ENCODE assay signal across 8 cellular contexts in the genomic region with DNA sequence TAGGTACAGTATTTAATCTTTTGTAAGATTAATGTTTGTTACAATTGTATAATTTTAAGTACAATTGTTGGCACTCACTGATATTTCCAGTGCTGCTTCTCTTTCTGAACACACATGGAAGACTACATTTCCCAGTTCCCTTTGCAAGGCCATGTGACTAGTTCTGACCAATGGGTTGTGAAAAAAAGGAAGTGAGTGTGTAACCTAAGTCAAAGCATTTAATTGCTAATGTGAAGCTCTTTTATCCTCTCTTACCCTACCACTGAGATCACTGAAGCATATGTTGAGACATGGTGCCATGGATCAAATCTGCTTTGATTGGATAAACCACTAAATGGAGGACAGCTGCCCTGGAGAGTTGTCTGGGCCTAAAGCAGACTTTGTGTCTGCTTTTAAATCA.
A peak's percentile ranks its signal among the peaks of the same experiment; 100 is the strongest.
DNase-seq lines count a peak whose midpoint lies in the region; ATAC-seq, FAIRE-seq and TF ChIP-seq lines count a peak whose summit lies in the region.

No MANE protein-coding gene starts in this region.

- H3F3A ChIP-seq in SK-N-SH (replicated peaks; ENCODE audit: insufficient read depth) = peaks cover 10% of the 10 kb centered on the region

- no peaks in the 10 kb centered on the region for H3K36me3 ChIP-seq in SK-N-SH (replicated peaks in 1 of 2; ENCODE audit: control insufficient read depth in 1 of 2, insufficient read depth in 2 of 2, low read length in 1 of 2)
- H3K36me3 ChIP-seq in H1 (ENCODE audit: control insufficient read depth in 2 of 4, insufficient read depth in 4 of 4, low read length in 3 of 4) = no peaks in the 10 kb centered on the region

- H3K79me2 ChIP-seq in SK-N-SH (ENCODE audit: insufficient read depth) (0 out of 2 replicates have a peak, but pooled peaks cover 5% of the 10 kb centered on the region), H1 (ENCODE audit: control insufficient read depth in 1 of 2, insufficient read depth in 2 of 2, low read length in 2 of 2) (peaks cover 0 to 22% of the 10 kb centered on the region in 2 experiments; a peak in 2 of 4 replicates)

- peak overlapping the region; percentile 53 for H2AFZ ChIP-seq in SK-N-SH (ENCODE audit: low read depth)
- no peak overlapping the region for H2AFZ ChIP-seq in H1 (ENCODE audit: low read length)

- H3K9me2 ChIP-seq in SK-N-SH = no peaks in the 10 kb centered on the region

- H4K5ac ChIP-seq in H1 (ENCODE audit: insufficient read length, low read depth, low read length) = no peak overlapping the region

- H3K9me3 ChIP-seq in SK-N-SH (no peaks in the 10 kb centered on the region), H1 (ENCODE audit: insufficient read depth in 2 of 2, low read depth in 1 of 2, low read length in 1 of 2) (peaks cover 0 to 2% of the 10 kb centered on the region in 2 experiments; a peak in 1 of 4 replicates)

- H4K8ac ChIP-seq in H1 (ENCODE audit: extremely low read depth, insufficient read depth, low read length) = no peak overlapping the region

- H3K79me1 ChIP-seq in H1 (ENCODE audit: low read depth, low read length) = no peaks in the 10 kb centered on the region

- H2BK15ac ChIP-seq in H1 (ENCODE audit: low read length) = no peak overlapping the region

- DNase-seq in ACHN (peak; percentile 71), GM03348 (ENCODE audit: low spot score) (peak; percentile 27), NCI-H1436 (lab: John Stamatoyannopoulos, UW) (peak; percentile 83), SK-N-SH (peak; percentile 51), H1 (ENCODE audit: low read depth in 1 of 2, low spot score in 2 of 2) (no peak), midbrain (lab: John Stamatoyannopoulos, UW) (peak; percentile 86)

- peak; percentile 78 for ATAC-seq in HG02610 (IDR thresholded peaks at IDR 0.05; ENCODE audit: unreplicated experiment)
- ATAC-seq in HG03039 (IDR thresholded peaks at IDR 0.05; ENCODE audit: unreplicated experiment) = no peak

- H3K27me3 ChIP-seq in SK-N-SH (ENCODE audit: insufficient read depth) (no peaks in the 10 kb centered on the region), H1 (replicated peaks in 1 of 4; ENCODE audit: control insufficient read depth in 3 of 4, extremely low read depth in 1 of 4, insufficient read depth in 3 of 4, low read length in 3 of 4) (no peaks in the 10 kb centered on the region)

- H3K9ac ChIP-seq in SK-N-SH (no peak overlapping the region), H1 (replicated peaks in 1 of 4; ENCODE audit: extremely low read depth in 1 of 4, low read depth in 3 of 4, low read length in 3 of 4) (no peak overlapping the region)

- no peak overlapping the region for H2BK20ac ChIP-seq in H1 (ENCODE audit: low read length)

- peaks cover 5% of the 10 kb centered on the region for H3K23me2 ChIP-seq in H1 (ENCODE audit: low read depth, low read length)

- H3K4me2 ChIP-seq in SK-N-SH (no peak overlapping the region), H1 (ENCODE audit: insufficient read depth in 1 of 2, low read depth in 2 of 2, low read length in 2 of 2) (no peak overlapping the region)

- no peak overlapping the region for H2AK5ac ChIP-seq in H1 (ENCODE audit: low read depth, low read length)

- POLR2A ChIA-PET in SK-N-SH (lab: Yijun Ruan, JAX) = no interaction called here
- POLR2A ChIA-PET in H1 (lab: Charles Lee; ENCODE audit: partially characterized antibody) = interaction anchor here (1.2 kb wide), 1 partner anchor 14 kb away, joined by 3 read pairs; no protein-coding TSS in a partner anchor

- no peak overlapping the region for H3K18ac ChIP-seq in H1 (ENCODE audit: extremely low read depth, low read length)

- H3K4me3 ChIP-seq in SK-N-SH (ENCODE audit: low read depth in 2 of 2, low read length in 1 of 2) (no peak overlapping the region), H1 (ENCODE audit: extremely low read depth in 1 of 4, insufficient read depth in 2 of 4, low read depth in 3 of 4, low read length in 4 of 4) (no peak overlapping the region; a peak in 1 of 8 replicates)

- in situ Hi-C loops in ACHN (cut with HindIII; ENCODE audit: low pct_ligation_motif_present, low pct_unique_long_range_greater_than_20kb, low sequenced_read_pairs) = no loop called here

- H3K14ac ChIP-seq in H1 (ENCODE audit: insufficient read length) = no peak overlapping the region

- CTCF ChIA-PET in SK-N-SH (lab: Yijun Ruan, JAX) (interaction anchor here (0.8 to 1.2 kb wide), 5 partner anchors 122 to 252 kb away, joined by 3 to 6 read pairs (median 3); no protein-coding TSS in a partner anchor), H1 (lab: Charles Lee; ENCODE audit: partially characterized antibody) (interaction anchor here (0.5 to 1.6 kb wide), 6 partner anchors 9 to 881 kb away, joined by 3 to 8 read pairs (median 3); no protein-coding TSS in a partner anchor)

- no peak overlapping the region for H3K23ac ChIP-seq in H1 (ENCODE audit: insufficient read length)

- TF ChIP-seq EP300 in SK-N-SH (IDR thresholded peaks at IDR 0.05; ENCODE audit: borderline replicate concordance in 1 of 2, low read depth in 1 of 2, low read length in 1 of 2) (no peak), H1 (IDR thresholded peaks at IDR 0.05; ENCODE audit: borderline replicate concordance in 1 of 2, low read depth in 2 of 2, low read length in 2 of 2) (no peak)

- TF ChIP-seq CTCF in SK-N-SH (IDR thresholded peaks at IDR 0.05) = no peak
- TF ChIP-seq CTCF in H1 (IDR thresholded peaks at IDR 0.05; ENCODE audit: control extremely low read depth in 1 of 3, insufficient read depth in 1 of 3, low read depth in 1 of 3, low read length in 3 of 3) = no peak

- H2BK120ac ChIP-seq in H1 (replicated peaks; ENCODE audit: low read depth, low read length) = no peak overlapping the region

- H3K56ac ChIP-seq in H1 (replicated peaks; ENCODE audit: insufficient read length, low read depth, low read length) = no peak overlapping the region

- no peak overlapping the region for H2BK12ac ChIP-seq in H1 (ENCODE audit: low read depth, low read length)

- TF ChIP-seq RAD21 in SK-N-SH (IDR thresholded peaks at IDR 0.05; ENCODE audit: low read length) = no peak
- no peak for TF ChIP-seq RAD21 in H1 (IDR thresholded peaks at IDR 0.05 in 1 of 2, conservative IDR thresholded peaks at IDR 0.05 in 1 of 2; ENCODE audit: low read depth in 2 of 2, low read length in 2 of 2)

- no peaks in the 10 kb centered on the region for H4K20me1 ChIP-seq in SK-N-SH (ENCODE audit: insufficient read depth)
- H4K20me1 ChIP-seq in H1 (replicated peaks in 1 of 2; ENCODE audit: control insufficient read depth in 1 of 2, insufficient read depth in 2 of 2, low read length in 2 of 2) = no peaks in the 10 kb centered on the region

- FAIRE-seq in H1 (lab: Jason Lieb, UNC) = peak; percentile 100

- H3K4me1 ChIP-seq in SK-N-SH (ENCODE audit: control insufficient read depth in 1 of 2, insufficient read depth in 2 of 2, low read depth in 1 of 2, low read length in 1 of 2) (peaks cover 21 to 24% of the 10 kb centered on the region in 2 experiments), H1 (replicated peaks in 1 of 4; ENCODE audit: control insufficient read depth in 3 of 4, insufficient read depth in 4 of 4, low read length in 3 of 4) (peaks cover 4 to 28% (median 8%) of the 10 kb centered on the region in 4 experiments)

- no peak overlapping the region for H3K4ac ChIP-seq in H1 (replicated peaks; ENCODE audit: insufficient read length, low read depth, low read length)

- H3K27ac ChIP-seq in SK-N-SH (ENCODE audit: low read depth in 2 of 2, low read length in 1 of 2) (peak overlapping the region; percentile 19 to 94; a peak in 3 of 4 replicates), H1 (ENCODE audit: low read depth, low read length) (no peak overlapping the region)

- no peak overlapping the region for H4K91ac ChIP-seq in H1 (replicated peaks; ENCODE audit: insufficient read length, low read length)

- H2BK5ac ChIP-seq in H1 (ENCODE audit: low read depth, low read length) = no peak overlapping the region

- no peak for TF ChIP-seq POLR2A in H1 (IDR thresholded peaks at IDR 0.05; ENCODE audit: control extremely low read depth in 1 of 2, low read depth in 2 of 2, low read length in 2 of 2)

TF ChIP-seq in SK-N-SH, 30 proteins besides CTCF, POLR2A, EP300 and RAD21 (continues in another document):
- TF ChIP-seq NRF1 (IDR thresholded peaks at IDR 0.05; ENCODE audit: low read depth, low read length) = no peak
- no peak for TF ChIP-seq MEF2A (IDR thresholded peaks at IDR 0.05; ENCODE audit: borderline replicate concordance, low read depth)
- 0 out of 2 replicates have a peak, but pooled peaks have one; percentile 31 for TF ChIP-seq RFX5 (IDR thresholded peaks at IDR 0.05; ENCODE audit: low read length)
- no peak for TF ChIP-seq FOXJ3 (CRISPR knock-in tag; IDR thresholded peaks at IDR 0.05)
- TF ChIP-seq SMC3 (IDR thresholded peaks at IDR 0.05; ENCODE audit: low read depth, low read length) = no peak
- no peak for TF ChIP-seq NFIC (IDR thresholded peaks at IDR 0.05; ENCODE audit: borderline replicate concordance)
- no peak for TF ChIP-seq RCOR1 (IDR thresholded peaks at IDR 0.05; ENCODE audit: low read length)
- no peak for TF ChIP-seq TEAD4 (IDR thresholded peaks at IDR 0.05; ENCODE audit: borderline replicate concordance, insufficient read depth)

TF ChIP-seq in H1, 55 proteins besides CTCF, POLR2A, EP300 and RAD21 (continues in another document):
- TF ChIP-seq, protein P1, sequence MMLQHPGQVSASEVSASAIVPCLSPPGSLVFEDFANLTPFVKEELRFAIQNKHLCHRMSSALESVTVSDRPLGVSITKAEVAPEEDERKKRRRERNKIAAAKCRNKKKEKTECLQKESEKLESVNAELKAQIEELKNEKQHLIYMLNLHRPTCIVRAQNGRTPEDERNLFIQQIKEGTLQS (IDR thresholded peaks at IDR 0.05; ENCODE audit: insufficient read depth, low read depth, low read length) = peak; percentile 67; the same call in 1 of the 2 replicates
- TF ChIP-seq SP1 (IDR thresholded peaks at IDR 0.05; ENCODE audit: low read depth, low read length) (peak; percentile 75; the same call in 1 of the 2 replicates), SIX5 (IDR thresholded peaks at IDR 0.05; ENCODE audit: low read depth, low read length) (peak; percentile 91), HDAC6 (IDR thresholded peaks at IDR 0.05; ENCODE audit: low read depth, low read length) (no peak), SAP30 (IDR thresholded peaks at IDR 0.05; ENCODE audit: insufficient read depth, insufficient replicate concordance, low read length) (no peak)
- TF ChIP-seq, protein P2, sequence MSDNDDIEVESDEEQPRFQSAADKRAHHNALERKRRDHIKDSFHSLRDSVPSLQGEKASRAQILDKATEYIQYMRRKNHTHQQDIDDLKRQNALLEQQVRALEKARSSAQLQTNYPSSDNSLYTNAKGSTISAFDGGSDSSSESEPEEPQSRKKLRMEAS (IDR thresholded peaks at IDR 0.05) = peak; percentile 44; the same call in 1 of the 2 replicates
- TF ChIP-seq, protein P3, sequence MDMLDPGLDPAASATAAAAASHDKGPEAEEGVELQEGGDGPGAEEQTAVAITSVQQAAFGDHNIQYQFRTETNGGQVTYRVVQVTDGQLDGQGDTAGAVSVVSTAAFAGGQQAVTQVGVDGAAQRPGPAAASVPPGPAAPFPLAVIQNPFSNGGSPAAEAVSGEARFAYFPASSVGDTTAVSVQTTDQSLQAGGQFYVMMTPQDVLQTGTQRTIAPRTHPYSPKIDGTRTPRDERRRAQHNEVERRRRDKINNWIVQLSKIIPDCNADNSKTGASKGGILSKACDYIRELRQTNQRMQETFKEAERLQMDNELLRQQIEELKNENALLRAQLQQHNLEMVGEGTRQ (IDR thresholded peaks at IDR 0.05; ENCODE audit: low read length) = peak; percentile 94

Comparison
In these comparisons a context has a peak if more than half of its experiments do, and no peak if none do; other contexts are left out.
1. DNase-seq: peak in ACHN (single experiment), GM03348 (single experiment), NCI-H1436 (single experiment), SK-N-SH (single experiment) and midbrain (single experiment); none in H1 (0 of 2).